Comparison of ENCODE assay signal across 8 cellular contexts in the genomic region with DNA sequence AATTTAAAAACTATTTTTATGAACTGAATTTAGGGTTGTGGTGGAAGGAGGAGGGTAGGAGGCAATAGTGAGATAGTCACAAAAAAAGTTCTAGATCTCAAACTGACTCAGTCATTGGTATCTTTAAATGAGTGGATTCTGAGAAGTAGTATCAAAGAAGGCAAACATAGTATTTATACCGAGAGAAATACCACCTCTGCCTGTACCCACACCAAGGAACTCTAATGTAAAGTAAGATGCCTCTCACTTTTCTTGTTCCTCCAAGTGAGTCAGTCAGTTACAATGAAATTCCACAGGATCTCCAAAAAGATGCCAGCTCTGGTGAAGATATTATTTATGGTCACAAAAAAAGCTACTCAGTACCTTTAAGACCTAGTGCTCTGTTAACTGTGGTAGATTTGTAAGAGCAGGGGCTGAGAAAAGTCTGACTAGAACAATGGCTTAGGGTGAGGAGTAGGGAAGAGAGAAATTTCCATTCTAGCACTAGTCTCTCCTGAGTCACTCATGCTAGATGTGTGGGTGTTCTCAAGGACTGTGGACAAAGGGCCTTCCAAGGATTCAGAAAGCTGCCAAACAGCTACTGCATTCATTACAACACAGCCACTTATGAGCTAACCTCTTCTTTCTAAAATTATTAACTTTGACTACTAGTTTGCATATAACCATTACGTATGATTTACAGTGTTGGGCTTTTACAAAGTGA. TPM values are rescaled to one million over a fixed set of nuclear protein-coding genes. Genes with fewer than 3 reads are reported as not detected.
DNase-seq lines count a peak whose midpoint lies in the region; ATAC-seq, FAIRE-seq and TF ChIP-seq lines count a peak whose summit lies in the region.

No MANE protein-coding gene starts in this region.

- peak; percentile 43 for ATAC-seq in GM21529 (IDR thresholded peaks at IDR 0.05; ENCODE audit: unreplicated experiment)
- peak; percentile 93 for ATAC-seq in sciatic nerve

- DNase-seq in SW480 (ENCODE audit: low spot score) (peak; percentile 41), fibroblast of villous mesenchyme (ENCODE audit: low read depth) (peak; percentile 76), sciatic nerve (ENCODE audit: low spot score) (no peak), D721Med (ENCODE audit: insufficient read length, low spot score) (no peak), KG1 (lab: John Stamatoyannopoulos, UW) (no peak), epidermal melanocyte (ENCODE audit: insufficient read length, low spot score) (no peak)
- no peak for DNase-seq in activated CD8-positive, alpha-beta memory T cell treated with anti-CD3 and anti-CD28 coated beads, Interleukin-2, amount 50 U/mL, for 48 hours

- no peak overlapping the region for H3K4me3 ChIP-seq in fibroblast of villous mesenchyme (ENCODE audit: low read depth, low read length)

- TF ChIP-seq CTCF in fibroblast of villous mesenchyme (IDR thresholded peaks at IDR 0.05; ENCODE audit: insufficient read depth, low read depth, low read length) (no peak), D721Med (IDR thresholded peaks at IDR 0.05; ENCODE audit: insufficient read depth, missing control alignments) (no peak)

- intact Hi-C loops in sciatic nerve (cut with DNase I) = no loop called here

- FAIRE-seq in D721Med (lab: Jason Lieb, UNC) = no peak

RNA-seq across cellular contexts. Expression of gene YWHAQ, which starts 36.3 kb away (rescaled TPM):
- total RNA-seq in fibroblast of villous mesenchyme = 260 and 283 TPM in 2 replicates
- total RNA-seq in sciatic nerve = 209 TPM

RNA-seq across cellular contexts. Expression of gene ADAM17, which starts 38.9 kb away (rescaled TPM):
- total RNA-seq in fibroblast of villous mesenchyme = 40.9 and 59.2 TPM in 2 replicates
- 49.1 TPM for total RNA-seq in sciatic nerve

Comparison
In these comparisons a context has a peak if more than half of its experiments do, and no peak if none do; other contexts are left out.
1. DNase-seq: peak in SW480 (single experiment) and fibroblast of villous mesenchyme (single experiment); none in sciatic nerve (single experiment), activated CD8-positive, alpha-beta memory T cell treated with anti-CD3 and anti-CD28 coated beads, Interleukin-2, amount 50 U/mL, for 48 hours (single experiment), D721Med (single experiment), KG1 (single experiment) and epidermal melanocyte (single experiment).